In genomic region chr14:54567224-54567633, GRCh38 we compare ENCODE assay signal across 8 cellular contexts. TPM values are rescaled to one million over a fixed set of nuclear protein-coding genes. Genes with fewer than 3 reads are reported as not detected.
DNase-seq lines count a peak whose midpoint lies in the region; ATAC-seq, FAIRE-seq and TF ChIP-seq lines count a peak whose summit lies in the region.

No MANE protein-coding gene starts in this region.

- H4K20me1 ChIP-seq in endothelial cell of umbilical vein (replicated peaks; ENCODE audit: control insufficient read depth, extremely low read depth, insufficient read depth, low read length) = no peaks in the 10 kb centered on the region

- no peak overlapping the region for H2AFZ ChIP-seq in endothelial cell of umbilical vein (ENCODE audit: low read depth, low read length)

- H3K4me1 Mint-ChIP-seq in activated naive CD4-positive, alpha-beta T cell treated with anti-CD3 and anti-CD28 coated beads, Interleukin-2, amount 50 U/mL, for 24 hours = peaks cover 23% of the 10 kb centered on the region
- peaks cover 7 to 29% (median 19%) of the 10 kb centered on the region in 4 donors for H3K4me1 Mint-ChIP-seq in naive thymus-derived CD8-positive, alpha-beta T cell

- FAIRE-seq in endothelial cell of umbilical vein (lab: Jason Lieb, UNC) (no peak), RCC 7860 (lab: Jason Lieb, UNC) (no peak)

- H3K27me3 Mint-ChIP-seq in activated naive CD4-positive, alpha-beta T cell treated with anti-CD3 and anti-CD28 coated beads, Interleukin-2, amount 50 U/mL, for 24 hours = peaks cover 6% of the 10 kb centered on the region
- H3K27me3 Mint-ChIP-seq in naive thymus-derived CD8-positive, alpha-beta T cell = peaks cover 7 to 20% (median 12%) of the 10 kb centered on the region in 5 donors

- POLR2A ChIA-PET in RWPE1 (lab: Yijun Ruan, JAX; ENCODE audit: low non-redundant PET) = no interaction called here
- POLR2A ChIA-PET in endothelial cell of umbilical vein (lab: Charles Lee) = interaction anchor here (1.0 to 3.9 kb wide), 9 partner anchors 10 to 206 kb away, joined by 3 to 54 read pairs (median 7); no protein-coding TSS in a partner anchor
- POLR2A ChIA-PET in naive thymus-derived CD8-positive, alpha-beta T cell (lab: Charles Lee) = interaction anchor here (0.7 to 1.0 kb wide), 4 partner anchors 61 to 864 kb away, joined by 3 read pairs; no protein-coding TSS in a partner anchor

- H3K9me3 Mint-ChIP-seq in activated naive CD4-positive, alpha-beta T cell treated with anti-CD3 and anti-CD28 coated beads, Interleukin-2, amount 50 U/mL, for 24 hours = peaks cover 5% of the 10 kb centered on the region
- peaks cover 0 to 6% (median 4%) of the 10 kb centered on the region in 9 donors for H3K9me3 Mint-ChIP-seq in naive thymus-derived CD8-positive, alpha-beta T cell

- intact Hi-C loops in endothelial cell of umbilical vein (cut with micrococcal nuclease) = no loop called here

- no peak for DNase-seq in activated naive CD4-positive, alpha-beta T cell treated with anti-CD3 and anti-CD28 coated beads, Interleukin-2, amount 50 U/mL, for 16 hours
- DNase-seq in RWPE1 (ENCODE audit: low spot score) (peak; percentile 24), endothelial cell of umbilical vein (ENCODE audit: low read depth, low spot score) (no peak), MV-4-11 (lab: John Stamatoyannopoulos, UW) (no peak), cerebellar cortex (ENCODE audit: low spot score) (no peak), RCC 7860 (ENCODE audit: low spot score) (no peak)
- DNase-seq in naive thymus-derived CD8-positive, alpha-beta T cell = no peak

- peaks cover 5% of the 10 kb centered on the region for H3K36me3 Mint-ChIP-seq in activated naive CD4-positive, alpha-beta T cell treated with anti-CD3 and anti-CD28 coated beads, Interleukin-2, amount 50 U/mL, for 24 hours
- peaks cover 0 to 6% (median 5%) of the 10 kb centered on the region in 3 donors for H3K36me3 Mint-ChIP-seq in naive thymus-derived CD8-positive, alpha-beta T cell

- no peak for TF ChIP-seq POLR2A in endothelial cell of umbilical vein (IDR thresholded peaks at IDR 0.05; ENCODE audit: low read depth, low read length)

- H3K9me3 ChIP-seq in endothelial cell of umbilical vein (replicated peaks; ENCODE audit: control insufficient read depth, insufficient read depth, low read length) = no peaks in the 10 kb centered on the region

- peak overlapping the region; percentile 41 to 87 (median 75) for H3K4me3 ChIP-seq in endothelial cell of umbilical vein (replicated peaks in 1 of 3; ENCODE audit: insufficient read depth in 1 of 3, low read depth in 1 of 3, low read length in 3 of 3)

- no peaks in the 10 kb centered on the region for H3K9me1 ChIP-seq in endothelial cell of umbilical vein (replicated peaks; ENCODE audit: control insufficient read depth, extremely low read depth, insufficient read depth, low read length)

- no peaks in the 10 kb centered on the region for H3K27me3 ChIP-seq in endothelial cell of umbilical vein (ENCODE audit: control insufficient read depth in 2 of 2, insufficient read depth in 2 of 2, low read length in 2 of 2)

- peak overlapping the region; percentile 64 for H3K4me2 ChIP-seq in endothelial cell of umbilical vein (ENCODE audit: insufficient read depth, low read length)

- BruUV-seq in endothelial cell of umbilical vein (replicated peaks; lab: Mats Ljungman, UMichigan) = no TSS peak

- H3K9ac ChIP-seq in endothelial cell of umbilical vein (replicated peaks; ENCODE audit: extremely low read depth, insufficient read depth, low read length) = peak overlapping the region; percentile 98

- no peaks in the 10 kb centered on the region for H3K36me3 ChIP-seq in endothelial cell of umbilical vein (ENCODE audit: control insufficient read depth in 2 of 2, extremely low read depth in 1 of 2, insufficient read depth in 2 of 2, low read length in 2 of 2)

- H3K4me3 Mint-ChIP-seq in activated naive CD4-positive, alpha-beta T cell treated with anti-CD3 and anti-CD28 coated beads, Interleukin-2, amount 50 U/mL, for 24 hours = peak overlapping the region; percentile 96
- H3K4me3 Mint-ChIP-seq in naive thymus-derived CD8-positive, alpha-beta T cell = peak overlapping the region; percentile 91 to 98 (median 96)

- no peak for TF ChIP-seq CTCF in RWPE1 (conservative IDR thresholded peaks at IDR 0.05; ENCODE audit: low read depth)
- TF ChIP-seq CTCF in endothelial cell of umbilical vein (IDR thresholded peaks at IDR 0.05; ENCODE audit: extremely low read depth in 1 of 2, insufficient read depth in 1 of 2, low read depth in 1 of 2, low read length in 2 of 2) = no peak

- peaks cover 38% of the 10 kb centered on the region for H3K4me1 ChIP-seq in endothelial cell of umbilical vein (ENCODE audit: control insufficient read depth, extremely low read depth, insufficient read depth, low read length)

- H3K27ac ChIP-seq in RWPE1 (peak overlapping the region; percentile 94), endothelial cell of umbilical vein (ENCODE audit: insufficient read depth, low read depth, low read length) (peak overlapping the region; percentile 80)

- H3K27ac Mint-ChIP-seq in activated naive CD4-positive, alpha-beta T cell treated with anti-CD3 and anti-CD28 coated beads, Interleukin-2, amount 50 U/mL, for 24 hours = peak overlapping the region; percentile 91
- H3K27ac Mint-ChIP-seq in naive thymus-derived CD8-positive, alpha-beta T cell = peak overlapping the region; percentile 6 to 93 (median 84)

- ATAC-seq in naive thymus-derived CD8-positive, alpha-beta T cell = no peak

- CTCF ChIA-PET in RWPE1 (lab: Yijun Ruan, JAX) (interaction anchor here (0.6 to 1.7 kb wide), 9 partner anchors 83 to 225 kb away, joined by 3 to 11 read pairs (median 4); no protein-coding TSS in a partner anchor), endothelial cell of umbilical vein (lab: Charles Lee) (interaction anchor here (0.6 to 8.5 kb wide), 20 partner anchors 11 to 240 kb away, joined by 3 to 286 read pairs (median 4); no protein-coding TSS in a partner anchor)

- dilution Hi-C loops in endothelial cell of umbilical vein (cut with MboI; ENCODE audit: extremely low pct_ligation_motif_present, low sequenced_read_pairs) = no loop called here

- peaks cover 59% of the 10 kb centered on the region for H3K79me2 ChIP-seq in endothelial cell of umbilical vein (ENCODE audit: control insufficient read depth, insufficient read depth, low read length)

TF ChIP-seq in endothelial cell of umbilical vein, 7 proteins besides CTCF, POLR2A, EP300 and RAD21:
- peak; percentile 6 for TF ChIP-seq POLR2AphosphoS5 (IDR thresholded peaks at IDR 0.05; ENCODE audit: insufficient read depth, low read depth, low read length)
- TF ChIP-seq MAX (IDR thresholded peaks at IDR 0.05; ENCODE audit: insufficient read depth, insufficient read length) = no peak
TF ChIP-seq in endothelial cell of umbilical vein: peak in this region for 1.

RNA-seq across cellular contexts. Expression of gene SAMD4A, which starts 0.3 kb away (rescaled TPM):
- 88.8 and 95.3 TPM in 2 replicates for total RNA-seq in endothelial cell of umbilical vein
- 31.8 and 37.7 TPM in 2 replicates for polyA plus RNA-seq in endothelial cell of umbilical vein
- 27.5 and 30.5 TPM in 2 replicates for polyA plus RNA-seq in endothelial cell of umbilical vein (2011; cell fraction: cytosol; rRNA removed)
- polyA plus RNA-seq in endothelial cell of umbilical vein (2011; cell fraction: nucleus; rRNA removed) = 108 and 143 TPM in 2 replicates
- polyA plus RNA-seq in endothelial cell of umbilical vein (2012) = 48.8 and 52.8 TPM in 2 replicates
- 164 and 178 TPM in 2 replicates for polyA minus RNA-seq in endothelial cell of umbilical vein
- 1.9 TPM for polyA minus RNA-seq in endothelial cell of umbilical vein (2011; cell fraction: cytosol; rRNA and poly(A)+ RNA removed)
- polyA minus RNA-seq in endothelial cell of umbilical vein (2011; cell fraction: nucleus; rRNA and poly(A)+ RNA removed) = 249 and 262 TPM in 2 replicates
- total RNA-seq in naive thymus-derived CD8-positive, alpha-beta T cell = under 1 TPM; 0.85 to 0.99 TPM
- polyA plus RNA-seq in naive thymus-derived CD8-positive, alpha-beta T cell = not detected

RNA-seq across cellular contexts. Expression of gene CGRRF1, which starts 57.5 kb away (rescaled TPM):
- total RNA-seq in endothelial cell of umbilical vein = 15.7 and 15.8 TPM in 2 replicates
- 4.5 and 6.6 TPM in 2 replicates for polyA plus RNA-seq in endothelial cell of umbilical vein
- polyA plus RNA-seq in endothelial cell of umbilical vein (2011; cell fraction: cytosol; rRNA removed) = 8.5 and 11.2 TPM in 2 replicates
- polyA plus RNA-seq in endothelial cell of umbilical vein (2011; cell fraction: nucleus; rRNA removed) = 10.4 and 13.1 TPM in 2 replicates
- polyA plus RNA-seq in endothelial cell of umbilical vein (2012) = 13.8 and 15.9 TPM in 2 replicates
- polyA minus RNA-seq in endothelial cell of umbilical vein = 6.4 and 8.8 TPM in 2 replicates
- 4.6 TPM for polyA minus RNA-seq in endothelial cell of umbilical vein (2011; cell fraction: cytosol; rRNA and poly(A)+ RNA removed)
- polyA minus RNA-seq in endothelial cell of umbilical vein (2011; cell fraction: nucleus; rRNA and poly(A)+ RNA removed) = 7.0 and 8.8 TPM in 2 replicates
- total RNA-seq in naive thymus-derived CD8-positive, alpha-beta T cell = 10 to 100 TPM; 24.3 to 26.2 TPM
- 10 to 100 TPM; 19.4 to 29.2 (median 24.0) TPM for polyA plus RNA-seq in naive thymus-derived CD8-positive, alpha-beta T cell

Comparison
In these comparisons a context has a peak if more than half of its experiments do, and no peak if none do; other contexts are left out.
1. RNA of gene SAMD4A, which starts 0.3 kb away (total RNA-seq): 88.8 to 95.3 TPM in endothelial cell of umbilical vein; 0.85 to 0.99 TPM in naive thymus-derived CD8-positive, alpha-beta T cell; every median in the first group is over 10 times any median in the second.